In the genomic region with DNA sequence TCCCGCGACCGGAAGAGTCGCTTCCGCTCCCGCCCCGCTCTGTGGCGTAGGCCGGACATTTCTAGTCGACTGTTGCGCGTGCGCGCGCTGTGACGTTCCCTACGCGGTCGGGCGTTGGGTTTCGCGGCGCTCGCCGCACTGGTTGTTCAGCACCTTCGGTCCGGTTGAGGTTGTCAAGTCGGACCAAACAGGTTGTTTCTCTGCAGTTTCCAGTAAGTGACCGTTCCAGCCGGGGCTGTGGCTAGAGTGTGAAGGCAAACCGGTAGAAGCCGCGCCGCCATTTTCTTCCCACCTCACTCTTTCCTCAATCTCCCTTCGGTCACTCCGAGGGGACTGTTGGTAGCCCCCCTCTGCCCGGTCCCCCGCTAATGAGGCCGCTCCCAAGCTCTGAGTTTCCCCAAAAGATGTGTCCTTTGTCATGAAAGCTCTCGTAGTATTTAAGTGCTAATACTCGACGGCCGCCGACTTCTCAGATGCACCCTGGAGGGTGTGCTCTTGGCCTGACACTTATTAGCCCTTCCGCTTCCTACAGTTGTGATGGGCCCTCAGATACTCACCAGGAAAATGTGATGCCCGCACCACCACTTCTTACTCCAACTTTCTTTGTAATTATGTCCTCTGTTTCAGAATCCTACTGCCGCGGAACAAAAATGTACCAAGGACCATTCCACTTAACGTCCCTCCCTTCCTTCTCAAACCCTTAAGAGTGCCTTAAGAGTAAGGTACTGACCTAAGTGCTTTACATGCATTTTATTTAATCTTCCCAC, we compare ENCODE assay signal across 8 cellular contexts. TPM values are rescaled to one million over a fixed set of nuclear protein-coding genes. Genes with fewer than 3 reads are reported as not detected.
DNase-seq lines count a peak whose midpoint lies in the region; ATAC-seq and TF ChIP-seq lines count a peak whose summit lies in the region.

No MANE protein-coding gene starts in this region.

- H3K79me2 ChIP-seq in GM23338 (replicated peaks; ENCODE audit: insufficient read depth), result no peaks in the 10 kb centered on the region
- no peaks in the 10 kb centered on the region for H3K79me2 ChIP-seq in neural cell (replicated peaks; ENCODE audit: insufficient read depth, low read length)

- peak overlapping the region; percentile 85 for H3K4me3 Mint-ChIP-seq in GM23338
- peak overlapping the region; percentile 91 for H3K4me3 Mint-ChIP-seq in stimulated activated naive CD8-positive, alpha-beta T cell treated with anti-CD3 and anti-CD28 coated beads, Interleukin-15, Interleukin-2, amounts not matched to agents 100 ng/mL and 50 ng/mL, for 24 hours

- H3K4me2 ChIP-seq in GM23338 (peak overlapping the region; percentile 79), neural cell (ENCODE audit: low read length) (peak overlapping the region; percentile 1)

- TF ChIP-seq CTCF in GM23338 (conservative IDR thresholded peaks at IDR 0.05; ENCODE audit: low read depth in 2 of 2), result no peak
- no peak for TF ChIP-seq CTCF in foreskin fibroblast (IDR thresholded peaks at IDR 0.05; ENCODE audit: low read depth, low read length)
- TF ChIP-seq CTCF in neural cell (IDR thresholded peaks at IDR 0.05; ENCODE audit: poor library complexity, severe bottlenecking), result peak; percentile 11

- H3K27ac ChIP-seq in GM23338 (ENCODE audit: low read depth), result peak overlapping the region; percentile 99
- H3K27ac ChIP-seq in neural cell (ENCODE audit: low read length), result peak overlapping the region; percentile 81

- H3K4me1 Mint-ChIP-seq in GM23338, result peaks cover 29% of the 10 kb centered on the region
- peaks cover 54% of the 10 kb centered on the region for H3K4me1 Mint-ChIP-seq in stimulated activated naive CD8-positive, alpha-beta T cell treated with anti-CD3 and anti-CD28 coated beads, Interleukin-15, Interleukin-2, amounts not matched to agents 100 ng/mL and 50 ng/mL, for 24 hours (ENCODE audit: low read depth)

- no peaks in the 10 kb centered on the region for H3K9me2 ChIP-seq in GM23338 (ENCODE audit: insufficient read depth)
- no peaks in the 10 kb centered on the region for H3K9me2 ChIP-seq in neural cell (ENCODE audit: insufficient read depth, low read length)

- H3K4me3 ChIP-seq in GM23338, result peak overlapping the region; percentile 74
- peak overlapping the region; percentile 88 to 92 for H3K4me3 ChIP-seq in foreskin fibroblast (ENCODE audit: low read depth in 1 of 2, low read length in 2 of 2)
- H3K4me3 ChIP-seq in neural cell (ENCODE audit: low read length), result peak overlapping the region; percentile 78

- TF ChIP-seq RAD21 in neural cell (conservative IDR thresholded peaks at IDR 0.05), result no peak

- no peaks in the 10 kb centered on the region for H3K36me3 ChIP-seq in GM23338 (ENCODE audit: insufficient read depth)
- H3K36me3 ChIP-seq in neural cell (ENCODE audit: insufficient read depth, low read length), result no peaks in the 10 kb centered on the region

- H2AFZ ChIP-seq in GM23338 (peak overlapping the region; percentile 90), neural cell (ENCODE audit: low read depth, low read length) (peak overlapping the region; percentile 90)

- H3K27ac Mint-ChIP-seq in GM23338, result peak overlapping the region; percentile 99
- peak overlapping the region; percentile 93 for H3K27ac Mint-ChIP-seq in stimulated activated naive CD8-positive, alpha-beta T cell treated with anti-CD3 and anti-CD28 coated beads, Interleukin-15, Interleukin-2, amounts not matched to agents 100 ng/mL and 50 ng/mL, for 24 hours

- H3K9me3 Mint-ChIP-seq in GM23338, result no peaks in the 10 kb centered on the region
- no peaks in the 10 kb centered on the region for H3K9me3 Mint-ChIP-seq in stimulated activated naive CD8-positive, alpha-beta T cell treated with anti-CD3 and anti-CD28 coated beads, Interleukin-15, Interleukin-2, amounts not matched to agents 100 ng/mL and 50 ng/mL, for 24 hours

- H3K4me1 ChIP-seq in GM23338 (ENCODE audit: insufficient read depth), result peaks cover 15% of the 10 kb centered on the region

- H3K9me3 ChIP-seq in neural cell (ENCODE audit: low read length), result no peaks in the 10 kb centered on the region

- peak; percentile 97 for ATAC-seq in GM23338

- no peaks in the 10 kb centered on the region for H3K27me3 ChIP-seq in GM23338 (ENCODE audit: insufficient read depth)
- no peaks in the 10 kb centered on the region for H3K27me3 ChIP-seq in neural cell (ENCODE audit: insufficient read depth, low read depth, low read length)

- no peaks in the 10 kb centered on the region for H4K20me1 ChIP-seq in GM23338 (replicated peaks; ENCODE audit: insufficient read depth)
- H4K20me1 ChIP-seq in neural cell (ENCODE audit: insufficient read depth), result no peaks in the 10 kb centered on the region

- peak; percentile 27 for TF ChIP-seq EP300 in neural cell (conservative IDR thresholded peaks at IDR 0.05; ENCODE audit: poor library complexity, severe bottlenecking)

- peak overlapping the region; percentile 79 for H3K9ac ChIP-seq in neural cell (ENCODE audit: low read length)

- H3F3A ChIP-seq in GM23338 (replicated peaks; ENCODE audit: low read depth) (peaks cover 8% of the 10 kb centered on the region), neural cell (ENCODE audit: insufficient read depth, low read length, poor library complexity, severe bottlenecking) (no peaks in the 10 kb centered on the region)

- H3K36me3 Mint-ChIP-seq in GM23338 (ENCODE audit: low read depth), result no peaks in the 10 kb centered on the region
- H3K36me3 Mint-ChIP-seq in stimulated activated naive CD8-positive, alpha-beta T cell treated with anti-CD3 and anti-CD28 coated beads, Interleukin-15, Interleukin-2, amounts not matched to agents 100 ng/mL and 50 ng/mL, for 24 hours (ENCODE audit: low read depth), result peaks cover 11% of the 10 kb centered on the region

- peaks cover 6% of the 10 kb centered on the region for H3K27me3 Mint-ChIP-seq in GM23338 (ENCODE audit: insufficient read depth, low read depth, poor library complexity)
- peaks cover 3% of the 10 kb centered on the region for H3K27me3 Mint-ChIP-seq in stimulated activated naive CD8-positive, alpha-beta T cell treated with anti-CD3 and anti-CD28 coated beads, Interleukin-15, Interleukin-2, amounts not matched to agents 100 ng/mL and 50 ng/mL, for 24 hours

- DNase-seq in ELF-1 (ENCODE audit: low read depth, low spot score) (peak; percentile 95), GM23338 (ENCODE audit: low spot score) (peak; percentile 97), LHCN-M2 (ENCODE audit: low read depth) (peak; percentile 91), SHP77 treated with DMSO at 0.1 percent for 48 hours (lab: John Stamatoyannopoulos, UW) (peak; percentile 62), activated gamma-delta T cell treated with Interleukin-2 at 50 U/mL for 16 hours (peak; percentile 73), foreskin fibroblast (peak; percentile 91 to 97)

TF ChIP-seq in GM23338, 12 proteins besides CTCF, POLR2A, EP300 and RAD21 (continues in another document):
- TF ChIP-seq JUNB (IDR thresholded peaks at IDR 0.05; ENCODE audit: unreplicated experiment), result no peak
- no peak for TF ChIP-seq EZH2phosphoT487 (IDR thresholded peaks at IDR 0.05; ENCODE audit: unreplicated experiment)
- no peak for TF ChIP-seq NANOG (IDR thresholded peaks at IDR 0.05; ENCODE audit: borderline replicate concordance)
- TF ChIP-seq ZNF331 (CRISPR knock-in tag; IDR thresholded peaks at IDR 0.05; ENCODE audit: low read depth), result no peak
- peak; percentile 96 for TF ChIP-seq POLR2AphosphoS5 (IDR thresholded peaks at IDR 0.05; ENCODE audit: low read depth)

TF ChIP-seq in neural cell, 6 proteins besides CTCF, POLR2A, EP300 and RAD21:
- TF ChIP-seq, protein P1, sequence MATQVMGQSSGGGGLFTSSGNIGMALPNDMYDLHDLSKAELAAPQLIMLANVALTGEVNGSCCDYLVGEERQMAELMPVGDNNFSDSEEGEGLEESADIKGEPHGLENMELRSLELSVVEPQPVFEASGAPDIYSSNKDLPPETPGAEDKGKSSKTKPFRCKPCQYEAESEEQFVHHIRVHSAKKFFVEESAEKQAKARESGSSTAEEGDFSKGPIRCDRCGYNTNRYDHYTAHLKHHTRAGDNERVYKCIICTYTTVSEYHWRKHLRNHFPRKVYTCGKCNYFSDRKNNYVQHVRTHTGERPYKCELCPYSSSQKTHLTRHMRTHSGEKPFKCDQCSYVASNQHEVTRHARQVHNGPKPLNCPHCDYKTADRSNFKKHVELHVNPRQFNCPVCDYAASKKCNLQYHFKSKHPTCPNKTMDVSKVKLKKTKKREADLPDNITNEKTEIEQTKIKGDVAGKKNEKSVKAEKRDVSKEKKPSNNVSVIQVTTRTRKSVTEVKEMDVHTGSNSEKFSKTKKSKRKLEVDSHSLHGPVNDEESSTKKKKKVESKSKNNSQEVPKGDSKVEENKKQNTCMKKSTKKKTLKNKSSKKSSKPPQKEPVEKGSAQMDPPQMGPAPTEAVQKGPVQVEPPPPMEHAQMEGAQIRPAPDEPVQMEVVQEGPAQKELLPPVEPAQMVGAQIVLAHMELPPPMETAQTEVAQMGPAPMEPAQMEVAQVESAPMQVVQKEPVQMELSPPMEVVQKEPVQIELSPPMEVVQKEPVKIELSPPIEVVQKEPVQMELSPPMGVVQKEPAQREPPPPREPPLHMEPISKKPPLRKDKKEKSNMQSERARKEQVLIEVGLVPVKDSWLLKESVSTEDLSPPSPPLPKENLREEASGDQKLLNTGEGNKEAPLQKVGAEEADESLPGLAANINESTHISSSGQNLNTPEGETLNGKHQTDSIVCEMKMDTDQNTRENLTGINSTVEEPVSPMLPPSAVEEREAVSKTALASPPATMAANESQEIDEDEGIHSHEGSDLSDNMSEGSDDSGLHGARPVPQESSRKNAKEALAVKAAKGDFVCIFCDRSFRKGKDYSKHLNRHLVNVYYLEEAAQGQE (IDR thresholded peaks at IDR 0.05; ENCODE audit: borderline replicate concordance), result peak; percentile 79
- TF ChIP-seq MXI1 (conservative IDR thresholded peaks at IDR 0.05; ENCODE audit: poor library complexity, severe bottlenecking) (peak; percentile 42), SMC3 (conservative IDR thresholded peaks at IDR 0.05; ENCODE audit: poor library complexity) (peak; percentile 10), TAF1 (IDR thresholded peaks at IDR 0.05; ENCODE audit: low read depth) (peak; percentile 51), EZH2 (IDR thresholded peaks at IDR 0.05; ENCODE audit: borderline replicate concordance, insufficient read depth, low read length, poor library complexity, severe bottlenecking) (no peak), POLR2AphosphoS5 (IDR thresholded peaks at IDR 0.05) (peak; percentile 91)

RNA-seq across cellular contexts. Expression of gene TRAF5, which starts 56.3 kb away (rescaled TPM):
- 17.8 and 18.9 TPM in 2 replicates for total RNA-seq in GM23338 (2014; rRNA removed; shearing (Covaris generic))
- polyA plus RNA-seq in GM23338 (2016; fragmentation: Nextera tagmentation; extraction: Ambion mirVana) (7.4 and 9.2 TPM in 2 replicates), neural cell (0.18 and 0.69 TPM in 2 replicates)
- 2.8 and 4.2 TPM in 2 replicates for total RNA-seq in LHCN-M2 (2014; rRNA removed)
- polyA plus RNA-seq in LHCN-M2 (2012), result 2.2 TPM
- polyA minus RNA-seq in neural cell, result 0.24 and 0.58 TPM in 2 replicates

Comparison
In these comparisons a context has a peak if more than half of its experiments do, and no peak if none do; other contexts are left out.
1. Peak in every context shown above with its lines: DNase-seq, ATAC-seq, H3K4me3 ChIP-seq and H3K27ac ChIP-seq.